8 cellular contexts compared by ENCODE assay signal in genomic region chr2:75311993-75312392, GRCh38.
DNase-seq lines count a peak whose midpoint lies in the region; ATAC-seq lines count a peak whose summit lies in the region.

No MANE protein-coding gene starts in this region.

- no peaks in the 10 kb centered on the region for H3K4me1 ChIP-seq in aorta (ENCODE audit: control insufficient read depth in 1 of 2, insufficient read depth in 2 of 2, low read length in 2 of 2)

- intact Hi-C loops in aorta (cut with DNase I) = no loop called here

- DNase-seq in SIG-M5 treated with dmso at 0.1 percent for 504 hours (lab: John Stamatoyannopoulos, UW; ENCODE audit: unreplicated experiment) (peak; percentile 28), SIG-M5 (lab: John Stamatoyannopoulos, UW) (no peak), NCI-H345 treated with DMSO at 0.1 percent for 48 hours (lab: John Stamatoyannopoulos, UW; ENCODE audit: unreplicated experiment) (peak; percentile 15), iPS-NIHi11 (ENCODE audit: low spot score) (peak; percentile 67), aorta (no peak)
- DNase-seq in activated T-cell treated with anti-CD3 and anti-CD28 coated beads, Interleukin-2, amount 50 U/mL, for 1 hour = no peak
- no peak for DNase-seq in effector CD8-positive, alpha-beta T cell (lab: John Stamatoyannopoulos, UW)

- H3K9me3 ChIP-seq in aorta (ENCODE audit: control insufficient read depth, low read length) = peaks cover 3% of the 10 kb centered on the region

- H3K27ac ChIP-seq in aorta (ENCODE audit: low read depth in 1 of 2, low read length in 2 of 2) = no peak overlapping the region

- H3K27me3 ChIP-seq in aorta (ENCODE audit: control insufficient read depth in 1 of 2, insufficient read depth in 2 of 2, low read length in 1 of 2) = no peaks in the 10 kb centered on the region

- ATAC-seq in HG02840 (IDR thresholded peaks at IDR 0.05; ENCODE audit: low FRiP score, unreplicated experiment) (peak; percentile 100), aorta (ENCODE audit: low FRiP score) (no peak)

- no peaks in the 10 kb centered on the region for H3K36me3 ChIP-seq in aorta (ENCODE audit: control insufficient read depth in 1 of 2, insufficient read depth in 2 of 2, low read length in 1 of 2)

- no peak overlapping the region for H3K4me3 ChIP-seq in aorta (ENCODE audit: low read length in 2 of 2)

- WGBS in aorta, 2 donors = 60 to 62% methylated on average over 4 of the region's 4 CpGs

Comparison
In these comparisons a context has a peak if more than half of its experiments do, and no peak if none do; other contexts are left out.
1. DNase-seq: peak in SIG-M5 treated with dmso at 0.1 percent for 504 hours (single experiment), NCI-H345 treated with DMSO at 0.1 percent for 48 hours (single experiment) and iPS-NIHi11 (single experiment); none in SIG-M5 (single experiment), activated T-cell treated with anti-CD3 and anti-CD28 coated beads, Interleukin-2, amount 50 U/mL, for 1 hour (single experiment), effector CD8-positive, alpha-beta T cell (single experiment) and aorta (0 of 2).